Comparison of ENCODE assay signal across 1 cellular context in genomic region chr11:102452461-102453285, GRCh38.
TF ChIP-seq lines count a peak whose summit lies in the region.

TMEM123 (minus strand) TSS chr11:102452765; CDS start chr11:102452623, 142 bp downstream.

TF ChIP-seq in HepG2, 621 proteins besides CTCF, POLR2A, EP300 and RAD21 (continues in another document):
- TF ChIP-seq ZBTB40 (IDR thresholded peaks at IDR 0.05): no peak
- peak; percentile 28; the same call in 1 of the 2 replicates for TF ChIP-seq ZBTB40 (CRISPR knock-in tag; IDR thresholded peaks at IDR 0.05)
- no peak for TF ChIP-seq TEAD2 (CRISPR knock-in tag; IDR thresholded peaks at IDR 0.05)
- peak; percentile 35; the same call in 1 of the 2 replicates for TF ChIP-seq JDP2 (CRISPR knock-in tag; IDR thresholded peaks at IDR 0.05; ENCODE audit: borderline replicate concordance)
- TF ChIP-seq ZIK1 (CRISPR knock-in tag; IDR thresholded peaks at IDR 0.05; ENCODE audit: borderline replicate concordance, low read depth): 0 out of 2 replicates have a peak, but pooled peaks have one; percentile 25
- peak; percentile 38; the same call in 1 of the 2 replicates for TF ChIP-seq KMT2A (CRISPR knock-in tag; IDR thresholded peaks at IDR 0.05)
- peak; percentile 19; the same call in 1 of the 2 replicates for TF ChIP-seq SMAD3 (CRISPR knock-in tag; IDR thresholded peaks at IDR 0.05)
- TF ChIP-seq KMT2B (CRISPR knock-in tag; IDR thresholded peaks at IDR 0.05): peak; percentile 20; the same call in 1 of the 2 replicates
- peak; percentile 54 for TF ChIP-seq ZNF709 (CRISPR knock-in tag; IDR thresholded peaks at IDR 0.05)
- no peak for TF ChIP-seq REXO4 (CRISPR knock-in tag; IDR thresholded peaks at IDR 0.05; ENCODE audit: borderline replicate concordance)
- TF ChIP-seq WIZ (CRISPR knock-in tag; IDR thresholded peaks at IDR 0.05): peak; percentile 31; the same call in 1 of the 2 replicates
- no peak for TF ChIP-seq ZNF713 (CRISPR knock-in tag; IDR thresholded peaks at IDR 0.05)
- no peak for TF ChIP-seq TCF7L2 (IDR thresholded peaks at IDR 0.05; ENCODE audit: low read depth, low read length)
- 0 out of 2 replicates have a peak, but pooled peaks have one; percentile 36 for TF ChIP-seq HNF1B (CRISPR knock-in tag; IDR thresholded peaks at IDR 0.05)
- TF ChIP-seq HCFC1 (IDR thresholded peaks at IDR 0.05; ENCODE audit: low read depth, low read length): no peak
- peak; percentile 37 for TF ChIP-seq PHF5A (CRISPR knock-in tag; IDR thresholded peaks at IDR 0.05; ENCODE audit: low read depth, unreplicated experiment)
- TF ChIP-seq ZNF619 (CRISPR knock-in tag; IDR thresholded peaks at IDR 0.05): no peak
- TF ChIP-seq HNF1A (IDR thresholded peaks at IDR 0.05; ENCODE audit: low read depth): no peak
- peak; percentile 58; the same call in 1 of the 2 replicates for TF ChIP-seq HNF1A (CRISPR knock-in tag; IDR thresholded peaks at IDR 0.05; ENCODE audit: borderline replicate concordance)
- peak; percentile 77 for TF ChIP-seq MAX (IDR thresholded peaks at IDR 0.05)
- no peak for TF ChIP-seq ATM (IDR thresholded peaks at IDR 0.05; ENCODE audit: borderline replicate concordance)
- 0 out of 2 replicates have a peak, but pooled peaks have one; percentile 62 for TF ChIP-seq ZNF251 (CRISPR knock-in tag; IDR thresholded peaks at IDR 0.05)
- peak; percentile 70 for TF ChIP-seq GABPB1 (CRISPR knock-in tag; IDR thresholded peaks at IDR 0.05)
- no peak; the same call in 1 of the 2 replicates for TF ChIP-seq MEF2D (CRISPR knock-in tag; IDR thresholded peaks at IDR 0.05)
- peak; percentile 97 for TF ChIP-seq ZSCAN25 (CRISPR knock-in tag; IDR thresholded peaks at IDR 0.05)
- no peak for TF ChIP-seq CEBPZ (IDR thresholded peaks at IDR 0.05; ENCODE audit: low read length)
- no peak for TF ChIP-seq TCF12 (IDR thresholded peaks at IDR 0.05)
- peak; percentile 57; the same call in 1 of the 2 replicates for TF ChIP-seq TCF12 (CRISPR knock-in tag; IDR thresholded peaks at IDR 0.05)
- peak; percentile 75 for TF ChIP-seq ZSCAN21 (CRISPR knock-in tag; IDR thresholded peaks at IDR 0.05; ENCODE audit: borderline replicate concordance)
- TF ChIP-seq HOXA7 (CRISPR knock-in tag; IDR thresholded peaks at IDR 0.05): no peak
- TF ChIP-seq ZNF557 (CRISPR knock-in tag; IDR thresholded peaks at IDR 0.05): no peak
- TF ChIP-seq IRF1 (CRISPR knock-in tag; IDR thresholded peaks at IDR 0.05; ENCODE audit: low read depth): no peak
- TF ChIP-seq ZNF430 (CRISPR knock-in tag; IDR thresholded peaks at IDR 0.05): peak; percentile 47
- no peak for TF ChIP-seq HMGA1 (CRISPR knock-in tag; conservative IDR thresholded peaks at IDR 0.05)
- 0 out of 2 replicates have a peak, but pooled peaks have one; percentile 52 for TF ChIP-seq ZNF672 (CRISPR knock-in tag; IDR thresholded peaks at IDR 0.05)
- TF ChIP-seq ZZZ3 (CRISPR knock-in tag; IDR thresholded peaks at IDR 0.05; ENCODE audit: borderline replicate concordance): no peak
- peak; percentile 41; the same call in 1 of the 2 replicates for TF ChIP-seq ZSCAN31 (CRISPR knock-in tag; IDR thresholded peaks at IDR 0.05; ENCODE audit: low read depth)
- TF ChIP-seq CHD4 (IDR thresholded peaks at IDR 0.05; ENCODE audit: borderline replicate concordance, low read length): no peak
- TF ChIP-seq GLMP (CRISPR knock-in tag; IDR thresholded peaks at IDR 0.05; ENCODE audit: borderline replicate concordance): no peak
- peak; percentile 85 for TF ChIP-seq ZNF816 (CRISPR knock-in tag; IDR thresholded peaks at IDR 0.05; ENCODE audit: borderline replicate concordance)
